ENCODE assay signal across 1 cellular context in genomic region chr15:90956551-90957104, GRCh38.
TF ChIP-seq lines count a peak whose summit lies in the region.

No MANE protein-coding gene starts in this region.

TF ChIP-seq in HepG2, 621 proteins besides CTCF, POLR2A, EP300 and RAD21:
- 0 out of 2 replicates have a peak, but pooled peaks have one; percentile 17 for TF ChIP-seq RBFOX2 (IDR thresholded peaks at IDR 0.05; ENCODE audit: low read depth, low read length)
- peak; percentile 35 for TF ChIP-seq AGO2 (optimal IDR thresholded peaks at IDR 0.05; ENCODE audit: low read depth, low read length)
- TF ChIP-seq, protein P1, sequence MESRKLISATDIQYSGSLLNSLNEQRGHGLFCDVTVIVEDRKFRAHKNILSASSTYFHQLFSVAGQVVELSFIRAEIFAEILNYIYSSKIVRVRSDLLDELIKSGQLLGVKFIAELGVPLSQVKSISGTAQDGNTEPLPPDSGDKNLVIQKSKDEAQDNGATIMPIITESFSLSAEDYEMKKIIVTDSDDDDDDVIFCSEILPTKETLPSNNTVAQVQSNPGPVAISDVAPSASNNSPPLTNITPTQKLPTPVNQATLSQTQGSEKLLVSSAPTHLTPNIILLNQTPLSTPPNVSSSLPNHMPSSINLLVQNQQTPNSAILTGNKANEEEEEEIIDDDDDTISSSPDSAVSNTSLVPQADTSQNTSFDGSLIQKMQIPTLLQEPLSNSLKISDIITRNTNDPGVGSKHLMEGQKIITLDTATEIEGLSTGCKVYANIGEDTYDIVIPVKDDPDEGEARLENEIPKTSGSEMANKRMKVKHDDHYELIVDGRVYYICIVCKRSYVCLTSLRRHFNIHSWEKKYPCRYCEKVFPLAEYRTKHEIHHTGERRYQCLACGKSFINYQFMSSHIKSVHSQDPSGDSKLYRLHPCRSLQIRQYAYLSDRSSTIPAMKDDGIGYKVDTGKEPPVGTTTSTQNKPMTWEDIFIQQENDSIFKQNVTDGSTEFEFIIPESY (CRISPR knock-in tag; IDR thresholded peaks at IDR 0.05) = peak; percentile 87
- no peak for TF ChIP-seq RBM22 (optimal IDR thresholded peaks at IDR 0.05; ENCODE audit: low read length)
- no peak for TF ChIP-seq GATA4 (IDR thresholded peaks at IDR 0.05; ENCODE audit: borderline replicate concordance, low read depth)
